8 cellular contexts compared by ENCODE assay signal in the genomic region with DNA sequence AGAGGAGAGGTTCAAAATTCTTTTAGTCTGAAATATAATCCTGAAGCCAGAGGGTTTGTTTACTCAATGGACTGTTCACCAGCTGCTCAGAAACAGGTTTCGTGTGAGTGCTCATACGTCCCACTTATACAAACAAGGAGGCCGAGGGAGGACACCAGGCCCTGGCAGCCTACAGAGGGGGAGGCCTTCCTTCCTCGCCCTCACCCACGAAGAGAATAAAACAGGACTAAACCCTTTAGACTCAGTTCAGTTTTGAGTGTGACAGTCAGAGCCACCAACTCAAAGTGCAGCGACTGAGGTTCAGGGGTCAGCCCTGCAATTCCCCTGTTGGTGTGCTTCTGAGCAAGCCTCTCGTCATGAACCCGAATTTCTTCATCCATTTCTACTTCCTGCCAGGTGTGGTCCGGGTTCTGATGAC. TPM values are rescaled to one million over a fixed set of nuclear protein-coding genes. Genes with fewer than 3 reads are reported as not detected.
DNase-seq lines count a peak whose midpoint lies in the region; ATAC-seq and TF ChIP-seq lines count a peak whose summit lies in the region.

No MANE protein-coding gene starts in this region.

- H3K9me3 ChIP-seq in prostate gland: no peaks in the 10 kb centered on the region

- no peaks in the 10 kb centered on the region for H3K36me3 ChIP-seq in prostate gland

- TF ChIP-seq POLR2A in prostate gland (IDR thresholded peaks at IDR 0.05): no peak

- intact Hi-C loops in prostate gland (cut with DNase I): no loop called here

- peaks cover 18% of the 10 kb centered on the region for H3K4me1 ChIP-seq in prostate gland (replicated peaks)

- H3K27ac ChIP-seq in prostate gland: peak overlapping the region; percentile 92 to 93

- WGBS in prostate gland: 23% methylated on average over 9 of the region's 9 CpGs

- H3K4me3 ChIP-seq in prostate gland: no peak overlapping the region

- peak; percentile 40 for DNase-seq in Daoy (ENCODE audit: low read depth)
- DNase-seq in NCI-H2081 (lab: John Stamatoyannopoulos, UW): peak; percentile 77 to 91
- peak; percentile 82 for DNase-seq in dedifferentiated amniotic fluid mesenchymal stem cell (ENCODE audit: extremely low spot score)
- peak; percentile 79 for DNase-seq in prostate gland (ENCODE audit: low spot score)
- DNase-seq in putamen (ENCODE audit: low spot score): no peak
- no peak for DNase-seq in GOT3 (lab: John Stamatoyannopoulos, UW)
- DNase-seq in amniotic stem cell (lab: John Stamatoyannopoulos, UW): no peak

- ATAC-seq in GM21529 (IDR thresholded peaks at IDR 0.05; ENCODE audit: unreplicated experiment): no peak

- H3K27me3 ChIP-seq in prostate gland (replicated peaks; ENCODE audit: insufficient read depth): no peaks in the 10 kb centered on the region

- TF ChIP-seq CTCF in prostate gland (IDR thresholded peaks at IDR 0.05): no peak

RNA-seq across cellular contexts. Expression of a gene that starts 17.3 kb away (rescaled TPM):
- 3.4 and 7.9 TPM in 2 replicates for total RNA-seq in Daoy (2014; rRNA removed; shearing (Covaris generic))
- total RNA-seq in prostate gland: 100 to 1,000 TPM in 1 of 2 donors, 10 to 100 TPM in 1; 32.0 to 183 TPM

Comparison
In these comparisons a context has a peak if more than half of its experiments do, and no peak if none do; other contexts are left out.
1. DNase-seq: peak in Daoy (single experiment), NCI-H2081 (2 of 2), dedifferentiated amniotic fluid mesenchymal stem cell (single experiment) and prostate gland (single experiment); none in putamen (single experiment), GOT3 (single experiment) and amniotic stem cell (single experiment).